1 cellular context compared by ENCODE assay signal in the genomic region with DNA sequence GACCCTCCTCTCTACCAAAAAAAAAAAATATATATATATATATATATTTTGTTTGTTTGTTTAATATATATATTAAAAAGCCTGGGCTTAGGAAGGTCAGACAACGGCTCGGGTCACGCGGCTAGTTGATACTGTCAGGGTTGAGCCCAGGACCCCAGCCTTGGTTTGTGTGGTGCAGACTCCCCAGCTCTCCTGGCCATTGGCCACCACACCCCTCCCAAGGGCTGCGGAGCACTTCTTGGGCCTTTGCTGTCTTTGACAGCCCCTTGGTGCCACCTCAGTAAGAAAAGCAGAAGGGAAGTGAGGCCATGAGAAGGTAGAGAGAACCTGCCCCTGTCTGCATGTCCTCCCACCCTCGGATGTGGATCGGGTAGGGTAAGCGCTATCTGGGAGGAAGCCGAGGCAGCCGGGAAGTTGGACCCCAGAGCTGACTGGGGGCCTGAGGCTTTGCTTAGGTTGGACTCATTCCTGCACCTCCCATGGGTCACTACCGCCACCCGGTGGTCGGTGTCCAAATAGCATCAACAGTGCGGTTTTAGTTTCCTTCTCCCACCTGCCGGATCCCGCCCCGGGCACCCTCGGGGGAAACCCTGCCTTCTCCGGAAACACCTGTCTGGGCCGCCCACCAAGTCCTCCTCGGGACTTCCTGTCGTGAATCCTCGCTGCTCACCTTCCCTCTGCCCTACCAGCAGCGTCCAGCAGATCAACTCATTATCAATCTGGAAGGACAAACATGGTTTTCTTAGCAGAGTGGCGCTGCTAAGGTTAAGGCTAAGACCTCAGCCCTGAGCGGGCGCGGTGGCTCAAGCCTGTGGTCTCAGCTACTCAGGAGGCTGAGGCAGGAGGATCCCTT.
A peak's percentile ranks its signal among the peaks of the same experiment; 100 is the strongest.
TF ChIP-seq lines count a peak whose summit lies in the region.

No MANE protein-coding gene starts in this region.

TF ChIP-seq in HepG2, 621 proteins besides CTCF, POLR2A, EP300 and RAD21 (continued from another document and continues in another):
- TF ChIP-seq, protein P1, sequence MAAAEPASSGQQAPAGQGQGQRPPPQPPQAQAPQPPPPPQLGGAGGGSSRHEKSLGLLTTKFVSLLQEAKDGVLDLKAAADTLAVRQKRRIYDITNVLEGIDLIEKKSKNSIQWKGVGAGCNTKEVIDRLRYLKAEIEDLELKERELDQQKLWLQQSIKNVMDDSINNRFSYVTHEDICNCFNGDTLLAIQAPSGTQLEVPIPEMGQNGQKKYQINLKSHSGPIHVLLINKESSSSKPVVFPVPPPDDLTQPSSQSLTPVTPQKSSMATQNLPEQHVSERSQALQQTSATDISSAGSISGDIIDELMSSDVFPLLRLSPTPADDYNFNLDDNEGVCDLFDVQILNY (CRISPR knock-in tag; conservative IDR thresholded peaks at IDR 0.05), result no peak; the same call in 1 of the 2 replicates
- TF ChIP-seq ZBTB20 (CRISPR knock-in tag; IDR thresholded peaks at IDR 0.05; ENCODE audit: borderline replicate concordance, low read depth) (no peak), TBX2 (CRISPR knock-in tag; IDR thresholded peaks at IDR 0.05; ENCODE audit: borderline replicate concordance) (peak; percentile 39; the same call in 1 of the 2 replicates), NKX3-1 (CRISPR knock-in tag; IDR thresholded peaks at IDR 0.05) (no peak), ZNF619 (CRISPR knock-in tag; IDR thresholded peaks at IDR 0.05) (no peak), ZNF792 (CRISPR knock-in tag; IDR thresholded peaks at IDR 0.05) (no peak), CREB1 (IDR thresholded peaks at IDR 0.05) (no peak), CREB1 (CRISPR knock-in tag; IDR thresholded peaks at IDR 0.05) (no peak), KDM3A (CRISPR knock-in tag; IDR thresholded peaks at IDR 0.05; ENCODE audit: low read depth) (peak; percentile 63; the same call in 1 of the 2 replicates), SP140L (CRISPR knock-in tag; IDR thresholded peaks at IDR 0.05; ENCODE audit: borderline replicate concordance) (no peak), FOXC1 (CRISPR knock-in tag; IDR thresholded peaks at IDR 0.05; ENCODE audit: borderline replicate concordance) (no peak; the same call in 1 of the 2 replicates), ZNF746 (CRISPR knock-in tag; IDR thresholded peaks at IDR 0.05) (no peak), ZBTB8A (CRISPR knock-in tag; IDR thresholded peaks at IDR 0.05; ENCODE audit: borderline replicate concordance, low read depth) (no peak), ZBTB7A (CRISPR knock-in tag; IDR thresholded peaks at IDR 0.05) (no peak), SIX1 (CRISPR knock-in tag; IDR thresholded peaks at IDR 0.05; ENCODE audit: borderline replicate concordance) (no peak; the same call in 1 of the 2 replicates), ZNF652 (CRISPR knock-in tag; IDR thresholded peaks at IDR 0.05; ENCODE audit: borderline replicate concordance, low read depth) (0 out of 2 replicates have a peak, but pooled peaks have one; percentile 23), ZNF766 (CRISPR knock-in tag; IDR thresholded peaks at IDR 0.05; ENCODE audit: borderline replicate concordance) (no peak), MED13 (CRISPR knock-in tag; IDR thresholded peaks at IDR 0.05) (no peak), ZNF274 (CRISPR knock-in tag; IDR thresholded peaks at IDR 0.05) (0 out of 2 replicates have a peak, but pooled peaks have one; percentile 71), ZBTB38 (CRISPR knock-in tag; IDR thresholded peaks at IDR 0.05) (peak; percentile 77), ZNF776 (CRISPR knock-in tag; IDR thresholded peaks at IDR 0.05) (no peak), ZNF777 (CRISPR knock-in tag; IDR thresholded peaks at IDR 0.05) (no peak), ZNF44 (CRISPR knock-in tag; IDR thresholded peaks at IDR 0.05) (no peak), SRY (CRISPR knock-in tag; IDR thresholded peaks at IDR 0.05) (no peak), CBFB (CRISPR knock-in tag; IDR thresholded peaks at IDR 0.05) (peak; percentile 68; the same call in 1 of the 2 replicates), HDAC6 (IDR thresholded peaks at IDR 0.05; ENCODE audit: low read depth, low read length) (no peak), ZNF775 (CRISPR knock-in tag; IDR thresholded peaks at IDR 0.05; ENCODE audit: borderline replicate concordance) (no peak), YEATS2 (CRISPR knock-in tag; IDR thresholded peaks at IDR 0.05; ENCODE audit: borderline replicate concordance) (peak; percentile 65; the same call in 1 of the 2 replicates), GATA4 (IDR thresholded peaks at IDR 0.05; ENCODE audit: borderline replicate concordance, low read depth) (no peak)
- TF ChIP-seq, protein P2, sequence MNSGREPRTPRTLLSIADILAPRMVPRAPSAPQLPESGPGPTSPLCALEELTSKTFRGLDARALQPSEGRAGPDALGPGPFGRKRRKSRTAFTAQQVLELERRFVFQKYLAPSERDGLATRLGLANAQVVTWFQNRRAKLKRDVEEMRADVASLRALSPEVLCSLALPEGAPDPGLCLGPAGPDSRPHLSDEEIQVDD (CRISPR knock-in tag; IDR thresholded peaks at IDR 0.05; ENCODE audit: borderline replicate concordance), result no peak
- TF ChIP-seq, protein P3, sequence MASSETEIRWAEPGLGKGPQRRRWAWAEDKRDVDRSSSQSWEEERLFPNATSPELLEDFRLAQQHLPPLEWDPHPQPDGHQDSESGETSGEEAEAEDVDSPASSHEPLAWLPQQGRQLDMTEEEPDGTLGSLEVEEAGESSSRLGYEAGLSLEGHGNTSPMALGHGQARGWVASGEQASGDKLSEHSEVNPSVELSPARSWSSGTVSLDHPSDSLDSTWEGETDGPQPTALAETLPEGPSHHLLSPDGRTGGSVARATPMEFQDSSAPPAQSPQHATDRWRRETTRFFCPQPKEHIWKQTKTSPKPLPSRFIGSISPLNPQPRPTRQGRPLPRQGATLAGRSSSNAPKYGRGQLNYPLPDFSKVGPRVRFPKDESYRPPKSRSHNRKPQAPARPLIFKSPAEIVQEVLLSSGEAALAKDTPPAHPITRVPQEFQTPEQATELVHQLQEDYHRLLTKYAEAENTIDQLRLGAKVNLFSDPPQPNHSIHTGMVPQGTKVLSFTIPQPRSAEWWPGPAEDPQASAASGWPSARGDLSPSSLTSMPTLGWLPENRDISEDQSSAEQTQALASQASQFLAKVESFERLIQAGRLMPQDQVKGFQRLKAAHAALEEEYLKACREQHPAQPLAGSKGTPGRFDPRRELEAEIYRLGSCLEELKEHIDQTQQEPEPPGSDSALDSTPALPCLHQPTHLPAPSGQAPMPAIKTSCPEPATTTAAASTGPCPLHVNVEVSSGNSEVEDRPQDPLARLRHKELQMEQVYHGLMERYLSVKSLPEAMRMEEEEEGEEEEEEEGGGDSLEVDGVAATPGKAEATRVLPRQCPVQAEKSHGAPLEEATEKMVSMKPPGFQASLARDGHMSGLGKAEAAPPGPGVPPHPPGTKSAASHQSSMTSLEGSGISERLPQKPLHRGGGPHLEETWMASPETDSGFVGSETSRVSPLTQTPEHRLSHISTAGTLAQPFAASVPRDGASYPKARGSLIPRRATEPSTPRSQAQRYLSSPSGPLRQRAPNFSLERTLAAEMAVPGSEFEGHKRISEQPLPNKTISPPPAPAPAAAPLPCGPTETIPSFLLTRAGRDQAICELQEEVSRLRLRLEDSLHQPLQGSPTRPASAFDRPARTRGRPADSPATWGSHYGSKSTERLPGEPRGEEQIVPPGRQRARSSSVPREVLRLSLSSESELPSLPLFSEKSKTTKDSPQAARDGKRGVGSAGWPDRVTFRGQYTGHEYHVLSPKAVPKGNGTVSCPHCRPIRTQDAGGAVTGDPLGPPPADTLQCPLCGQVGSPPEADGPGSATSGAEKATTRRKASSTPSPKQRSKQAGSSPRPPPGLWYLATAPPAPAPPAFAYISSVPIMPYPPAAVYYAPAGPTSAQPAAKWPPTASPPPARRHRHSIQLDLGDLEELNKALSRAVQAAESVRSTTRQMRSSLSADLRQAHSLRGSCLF (CRISPR knock-in tag; IDR thresholded peaks at IDR 0.05; ENCODE audit: borderline replicate concordance), result no peak
- TF ChIP-seq, protein P4, sequence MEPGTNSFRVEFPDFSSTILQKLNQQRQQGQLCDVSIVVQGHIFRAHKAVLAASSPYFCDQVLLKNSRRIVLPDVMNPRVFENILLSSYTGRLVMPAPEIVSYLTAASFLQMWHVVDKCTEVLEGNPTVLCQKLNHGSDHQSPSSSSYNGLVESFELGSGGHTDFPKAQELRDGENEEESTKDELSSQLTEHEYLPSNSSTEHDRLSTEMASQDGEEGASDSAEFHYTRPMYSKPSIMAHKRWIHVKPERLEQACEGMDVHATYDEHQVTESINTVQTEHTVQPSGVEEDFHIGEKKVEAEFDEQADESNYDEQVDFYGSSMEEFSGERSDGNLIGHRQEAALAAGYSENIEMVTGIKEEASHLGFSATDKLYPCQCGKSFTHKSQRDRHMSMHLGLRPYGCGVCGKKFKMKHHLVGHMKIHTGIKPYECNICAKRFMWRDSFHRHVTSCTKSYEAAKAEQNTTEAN (CRISPR knock-in tag; conservative IDR thresholded peaks at IDR 0.05), result no peak
- TF ChIP-seq, protein P5, sequence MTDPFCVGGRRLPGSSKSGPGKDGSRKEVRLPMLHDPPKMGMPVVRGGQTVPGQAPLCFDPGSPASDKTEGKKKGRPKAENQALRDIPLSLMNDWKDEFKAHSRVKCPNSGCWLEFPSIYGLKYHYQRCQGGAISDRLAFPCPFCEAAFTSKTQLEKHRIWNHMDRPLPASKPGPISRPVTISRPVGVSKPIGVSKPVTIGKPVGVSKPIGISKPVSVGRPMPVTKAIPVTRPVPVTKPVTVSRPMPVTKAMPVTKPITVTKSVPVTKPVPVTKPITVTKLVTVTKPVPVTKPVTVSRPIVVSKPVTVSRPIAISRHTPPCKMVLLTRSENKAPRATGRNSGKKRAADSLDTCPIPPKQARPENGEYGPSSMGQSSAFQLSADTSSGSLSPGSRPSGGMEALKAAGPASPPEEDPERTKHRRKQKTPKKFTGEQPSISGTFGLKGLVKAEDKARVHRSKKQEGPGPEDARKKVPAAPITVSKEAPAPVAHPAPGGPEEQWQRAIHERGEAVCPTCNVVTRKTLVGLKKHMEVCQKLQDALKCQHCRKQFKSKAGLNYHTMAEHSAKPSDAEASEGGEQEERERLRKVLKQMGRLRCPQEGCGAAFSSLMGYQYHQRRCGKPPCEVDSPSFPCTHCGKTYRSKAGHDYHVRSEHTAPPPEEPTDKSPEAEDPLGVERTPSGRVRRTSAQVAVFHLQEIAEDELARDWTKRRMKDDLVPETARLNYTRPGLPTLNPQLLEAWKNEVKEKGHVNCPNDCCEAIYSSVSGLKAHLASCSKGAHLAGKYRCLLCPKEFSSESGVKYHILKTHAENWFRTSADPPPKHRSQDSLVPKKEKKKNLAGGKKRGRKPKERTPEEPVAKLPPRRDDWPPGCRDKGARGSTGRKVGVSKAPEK (CRISPR knock-in tag; IDR thresholded peaks at IDR 0.05; ENCODE audit: borderline replicate concordance), result no peak
- TF ChIP-seq, protein P6, sequence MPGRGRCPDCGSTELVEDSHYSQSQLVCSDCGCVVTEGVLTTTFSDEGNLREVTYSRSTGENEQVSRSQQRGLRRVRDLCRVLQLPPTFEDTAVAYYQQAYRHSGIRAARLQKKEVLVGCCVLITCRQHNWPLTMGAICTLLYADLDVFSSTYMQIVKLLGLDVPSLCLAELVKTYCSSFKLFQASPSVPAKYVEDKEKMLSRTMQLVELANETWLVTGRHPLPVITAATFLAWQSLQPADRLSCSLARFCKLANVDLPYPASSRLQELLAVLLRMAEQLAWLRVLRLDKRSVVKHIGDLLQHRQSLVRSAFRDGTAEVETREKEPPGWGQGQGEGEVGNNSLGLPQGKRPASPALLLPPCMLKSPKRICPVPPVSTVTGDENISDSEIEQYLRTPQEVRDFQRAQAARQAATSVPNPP (CRISPR knock-in tag; IDR thresholded peaks at IDR 0.05), result no peak
- TF ChIP-seq, protein P7, sequence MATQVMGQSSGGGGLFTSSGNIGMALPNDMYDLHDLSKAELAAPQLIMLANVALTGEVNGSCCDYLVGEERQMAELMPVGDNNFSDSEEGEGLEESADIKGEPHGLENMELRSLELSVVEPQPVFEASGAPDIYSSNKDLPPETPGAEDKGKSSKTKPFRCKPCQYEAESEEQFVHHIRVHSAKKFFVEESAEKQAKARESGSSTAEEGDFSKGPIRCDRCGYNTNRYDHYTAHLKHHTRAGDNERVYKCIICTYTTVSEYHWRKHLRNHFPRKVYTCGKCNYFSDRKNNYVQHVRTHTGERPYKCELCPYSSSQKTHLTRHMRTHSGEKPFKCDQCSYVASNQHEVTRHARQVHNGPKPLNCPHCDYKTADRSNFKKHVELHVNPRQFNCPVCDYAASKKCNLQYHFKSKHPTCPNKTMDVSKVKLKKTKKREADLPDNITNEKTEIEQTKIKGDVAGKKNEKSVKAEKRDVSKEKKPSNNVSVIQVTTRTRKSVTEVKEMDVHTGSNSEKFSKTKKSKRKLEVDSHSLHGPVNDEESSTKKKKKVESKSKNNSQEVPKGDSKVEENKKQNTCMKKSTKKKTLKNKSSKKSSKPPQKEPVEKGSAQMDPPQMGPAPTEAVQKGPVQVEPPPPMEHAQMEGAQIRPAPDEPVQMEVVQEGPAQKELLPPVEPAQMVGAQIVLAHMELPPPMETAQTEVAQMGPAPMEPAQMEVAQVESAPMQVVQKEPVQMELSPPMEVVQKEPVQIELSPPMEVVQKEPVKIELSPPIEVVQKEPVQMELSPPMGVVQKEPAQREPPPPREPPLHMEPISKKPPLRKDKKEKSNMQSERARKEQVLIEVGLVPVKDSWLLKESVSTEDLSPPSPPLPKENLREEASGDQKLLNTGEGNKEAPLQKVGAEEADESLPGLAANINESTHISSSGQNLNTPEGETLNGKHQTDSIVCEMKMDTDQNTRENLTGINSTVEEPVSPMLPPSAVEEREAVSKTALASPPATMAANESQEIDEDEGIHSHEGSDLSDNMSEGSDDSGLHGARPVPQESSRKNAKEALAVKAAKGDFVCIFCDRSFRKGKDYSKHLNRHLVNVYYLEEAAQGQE (IDR thresholded peaks at IDR 0.05; ENCODE audit: borderline replicate concordance in 1 of 2, low read depth in 1 of 2, low read length in 2 of 2), result no peak
- TF ChIP-seq, protein P8, sequence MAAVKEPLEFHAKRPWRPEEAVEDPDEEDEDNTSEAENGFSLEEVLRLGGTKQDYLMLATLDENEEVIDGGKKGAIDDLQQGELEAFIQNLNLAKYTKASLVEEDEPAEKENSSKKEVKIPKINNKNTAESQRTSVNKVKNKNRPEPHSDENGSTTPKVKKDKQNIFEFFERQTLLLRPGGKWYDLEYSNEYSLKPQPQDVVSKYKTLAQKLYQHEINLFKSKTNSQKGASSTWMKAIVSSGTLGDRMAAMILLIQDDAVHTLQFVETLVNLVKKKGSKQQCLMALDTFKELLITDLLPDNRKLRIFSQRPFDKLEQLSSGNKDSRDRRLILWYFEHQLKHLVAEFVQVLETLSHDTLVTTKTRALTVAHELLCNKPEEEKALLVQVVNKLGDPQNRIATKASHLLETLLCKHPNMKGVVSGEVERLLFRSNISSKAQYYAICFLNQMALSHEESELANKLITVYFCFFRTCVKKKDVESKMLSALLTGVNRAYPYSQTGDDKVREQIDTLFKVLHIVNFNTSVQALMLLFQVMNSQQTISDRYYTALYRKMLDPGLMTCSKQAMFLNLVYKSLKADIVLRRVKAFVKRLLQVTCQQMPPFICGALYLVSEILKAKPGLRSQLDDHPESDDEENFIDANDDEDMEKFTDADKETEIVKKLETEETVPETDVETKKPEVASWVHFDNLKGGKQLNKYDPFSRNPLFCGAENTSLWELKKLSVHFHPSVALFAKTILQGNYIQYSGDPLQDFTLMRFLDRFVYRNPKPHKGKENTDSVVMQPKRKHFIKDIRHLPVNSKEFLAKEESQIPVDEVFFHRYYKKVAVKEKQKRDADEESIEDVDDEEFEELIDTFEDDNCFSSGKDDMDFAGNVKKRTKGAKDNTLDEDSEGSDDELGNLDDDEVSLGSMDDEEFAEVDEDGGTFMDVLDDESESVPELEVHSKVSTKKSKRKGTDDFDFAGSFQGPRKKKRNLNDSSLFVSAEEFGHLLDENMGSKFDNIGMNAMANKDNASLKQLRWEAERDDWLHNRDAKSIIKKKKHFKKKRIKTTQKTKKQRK (IDR thresholded peaks at IDR 0.05; ENCODE audit: low read length), result no peak
